ENCODE assay signal across 9 cellular contexts in genomic region chr12:10395390-10395998, GRCh38. TPM values are rescaled to one million over a fixed set of nuclear protein-coding genes. Genes with fewer than 3 reads are reported as not detected.
A peak's percentile ranks its signal among the peaks of the same experiment; 100 is the strongest.
DNase-seq lines count a peak whose midpoint lies in the region; ATAC-seq and TF ChIP-seq lines count a peak whose summit lies in the region.
"Had no signal": no experiment of that assay in that cellular context is flagged by ENCODE, and none has a peak within 500 bp of the region (broad histone marks: within the 10 kb centered on the region; RNA-seq: fewer than 3 reads in every experiment).

No MANE protein-coding gene starts in this region.

- POLR2A ChIA-PET in BJ (lab: Charles Lee) = no interaction called here
- POLR2A ChIA-PET in SK-N-SH (lab: Yijun Ruan, JAX) = no interaction called here

- H3K27ac ChIP-seq in SK-N-SH (ENCODE audit: low read depth in 2 of 2, low read length in 1 of 2) = no peak overlapping the region

- intact Hi-C loops in sciatic nerve (cut with DNase I) = no loop called here

- 2% methylated on average over 6 of the region's 6 CpGs for WGBS in SK-N-SH (ENCODE audit: low lambda C conversion rate)

- CTCF ChIA-PET in BJ (lab: Yijun Ruan, JAX) = no interaction called here
- CTCF ChIA-PET in SK-N-SH (lab: Yijun Ruan, JAX) = interaction anchor here (0.6 kb wide), 1 partner anchor 9 kb away, joined by 3 read pairs; no protein-coding TSS in a partner anchor

- H3K36me3 ChIP-seq in BJ (ENCODE audit: control insufficient read depth, insufficient read depth, low read length) = no peaks in the 10 kb centered on the region
- H3K36me3 ChIP-seq in SK-N-SH (replicated peaks in 1 of 2; ENCODE audit: control insufficient read depth in 1 of 2, insufficient read depth in 2 of 2, low read length in 1 of 2) = no peaks in the 10 kb centered on the region

- no peak for TF ChIP-seq RAD21 in SK-N-SH (IDR thresholded peaks at IDR 0.05; ENCODE audit: low read length)

- H3K4me3 ChIP-seq in BJ (ENCODE audit: low read depth, low read length) (no peak overlapping the region), fibroblast of the aortic adventitia (ENCODE audit: low read depth, low read length) (no peak overlapping the region), SK-N-SH (ENCODE audit: low read depth in 2 of 2, low read length in 1 of 2) (no peak overlapping the region)

- no peak for TF ChIP-seq EP300 in SK-N-SH (IDR thresholded peaks at IDR 0.05; ENCODE audit: borderline replicate concordance in 1 of 2, low read depth in 1 of 2, low read length in 1 of 2)

- no peaks in the 10 kb centered on the region for H3K79me2 ChIP-seq in SK-N-SH (ENCODE audit: insufficient read depth)

- H3K4me1 ChIP-seq in SK-N-SH (ENCODE audit: control insufficient read depth in 1 of 2, insufficient read depth in 2 of 2, low read depth in 1 of 2, low read length in 1 of 2) = no peaks in the 10 kb centered on the region

- no peak for TF ChIP-seq CTCF in BJ (IDR thresholded peaks at IDR 0.05; ENCODE audit: insufficient read depth, low read depth, low read length)
- no peak for TF ChIP-seq CTCF in fibroblast of the aortic adventitia (IDR thresholded peaks at IDR 0.05; ENCODE audit: insufficient read depth, low read length)
- TF ChIP-seq CTCF in SK-N-SH (IDR thresholded peaks at IDR 0.05) = no peak

- H3K4me2 ChIP-seq in SK-N-SH = no peak overlapping the region

- H3K9me2 ChIP-seq in SK-N-SH = no peaks in the 10 kb centered on the region

- DNase-seq in BJ (ENCODE audit: low read depth) (peak; percentile 77), RPMI7951 (ENCODE audit: low read depth) (peak; percentile 97), fibroblast of the aortic adventitia (ENCODE audit: low read depth) (peak; percentile 72), sciatic nerve (ENCODE audit: low spot score) (no peak), SK-N-SH (no peak)
- DNase-seq in activated CD4-positive, alpha-beta T cell treated with anti-CD3 and anti-CD28 coated beads for 1 hour = no peak

- no peak overlapping the region for H3K9ac ChIP-seq in SK-N-SH

- no peak overlapping the region for H2AFZ ChIP-seq in SK-N-SH (ENCODE audit: low read depth)

- no peaks in the 10 kb centered on the region for H4K20me1 ChIP-seq in SK-N-SH (ENCODE audit: insufficient read depth)

- peak; percentile 64 for ATAC-seq in GM19372 (IDR thresholded peaks at IDR 0.05; ENCODE audit: low read depth, unreplicated experiment)
- peak; percentile 85 for ATAC-seq in HG03378 (IDR thresholded peaks at IDR 0.05; ENCODE audit: unreplicated experiment)
- peak; percentile 90 for ATAC-seq in sciatic nerve

- no peaks in the 10 kb centered on the region for H3K9me3 ChIP-seq in SK-N-SH

- H3K27me3 ChIP-seq in BJ (ENCODE audit: control insufficient read depth, insufficient read depth, low read length) (no peaks in the 10 kb centered on the region), SK-N-SH (ENCODE audit: insufficient read depth) (peaks cover 4% of the 10 kb centered on the region; the same call in 1 of the 2 replicates)

- H3F3A ChIP-seq in SK-N-SH (replicated peaks; ENCODE audit: insufficient read depth) = no peaks in the 10 kb centered on the region

TF ChIP-seq in SK-N-SH, 30 proteins besides CTCF, POLR2A, EP300 and RAD21:
- no peak for TF ChIP-seq REST (IDR thresholded peaks at IDR 0.05; ENCODE audit: low read depth, low read length)
- no peak for TF ChIP-seq CHD2 (IDR thresholded peaks at IDR 0.05; ENCODE audit: low read length, partially characterized antibody)
- no peak for TF ChIP-seq FOSL2 (IDR thresholded peaks at IDR 0.05; ENCODE audit: borderline replicate concordance, low read depth)
- no peak for TF ChIP-seq RFX5 (IDR thresholded peaks at IDR 0.05; ENCODE audit: low read length)
- TF ChIP-seq USF1 (IDR thresholded peaks at IDR 0.05; ENCODE audit: borderline replicate concordance, low read depth) = no peak
- TF ChIP-seq MEF2A (IDR thresholded peaks at IDR 0.05; ENCODE audit: borderline replicate concordance, low read depth) = no peak
TF ChIP-seq in SK-N-SH: peak in this region for 0.

RNA-seq across cellular contexts. Expression of gene KLRK1, which starts 5.7 kb away (rescaled TPM):
- not detected in 2 replicates for polyA plus RNA-seq in BJ (2011; rRNA removed)
- polyA minus RNA-seq in BJ (2011; rRNA and poly(A)+ RNA removed) = not detected in 2 replicates
- total RNA-seq in RPMI7951 (2014; rRNA removed; shearing (Covaris generic)) = not detected in 2 replicates
- not detected in 2 replicates for total RNA-seq in fibroblast of the aortic adventitia (ENCODE audit: low replicate concordance)
- total RNA-seq in sciatic nerve = 3.1 TPM
- not detected in 2 replicates for polyA plus RNA-seq in SK-N-SH (2012; rRNA removed)
- not detected in 2 replicates for polyA plus RNA-seq in SK-N-SH (2012; cell fraction: cytosol; rRNA removed)
- polyA plus RNA-seq in SK-N-SH (2012; cell fraction: nucleus; rRNA removed) = not detected in 2 replicates

RNA-seq across cellular contexts. Expression of gene KLRC4, which starts 14.1 kb away (rescaled TPM):
- polyA plus RNA-seq in BJ (2011; rRNA removed) (not detected in 2 replicates), SK-N-SH (2012; rRNA removed) (not detected in 2 replicates)
- polyA minus RNA-seq in BJ (2011; rRNA and poly(A)+ RNA removed) = not detected in 2 replicates
- total RNA-seq in RPMI7951 (2014; rRNA removed; shearing (Covaris generic)) = 0.78 TPM in 1 of 2 replicates, not detected in the other
- total RNA-seq in fibroblast of the aortic adventitia (ENCODE audit: low replicate concordance) (not detected in 2 replicates), sciatic nerve (0.85 TPM)
- not detected in 2 replicates for polyA plus RNA-seq in SK-N-SH (2012; cell fraction: cytosol; rRNA removed)
- polyA plus RNA-seq in SK-N-SH (2012; cell fraction: nucleus; rRNA removed) = not detected in 2 replicates

RNA-seq across cellular contexts. Expression of gene KLRC3, which starts 24.9 kb away (rescaled TPM):
- polyA plus RNA-seq in BJ (2011; rRNA removed) = not detected in 2 replicates
- polyA minus RNA-seq in BJ (2011; rRNA and poly(A)+ RNA removed) = not detected in 2 replicates
- total RNA-seq in RPMI7951 (2014; rRNA removed; shearing (Covaris generic)) = 3.8 and 4.6 TPM in 2 replicates
- not detected in 2 replicates for total RNA-seq in fibroblast of the aortic adventitia (ENCODE audit: low replicate concordance)
- total RNA-seq in sciatic nerve = not detected
- polyA plus RNA-seq in SK-N-SH (2012; rRNA removed) = not detected in 2 replicates
- polyA plus RNA-seq in SK-N-SH (2012; cell fraction: cytosol; rRNA removed) = not detected in 2 replicates
- polyA plus RNA-seq in SK-N-SH (2012; cell fraction: nucleus; rRNA removed) = not detected in 2 replicates

RNA-seq across cellular contexts. Expression of gene KLRC2, which starts 40.3 kb away (rescaled TPM):
- not detected in 2 replicates for polyA plus RNA-seq in BJ (2011; rRNA removed)
- polyA minus RNA-seq in BJ (2011; rRNA and poly(A)+ RNA removed) = not detected in 2 replicates
- 10.5 and 17.4 TPM in 2 replicates for total RNA-seq in RPMI7951 (2014; rRNA removed; shearing (Covaris generic))
- total RNA-seq in fibroblast of the aortic adventitia (ENCODE audit: low replicate concordance) = not detected in 2 replicates
- 0.67 TPM for total RNA-seq in sciatic nerve
- polyA plus RNA-seq in SK-N-SH (2012; rRNA removed) = not detected in 2 replicates
- not detected in 2 replicates for polyA plus RNA-seq in SK-N-SH (2012; cell fraction: cytosol; rRNA removed)
- polyA plus RNA-seq in SK-N-SH (2012; cell fraction: nucleus; rRNA removed) = not detected in 2 replicates

RNA-seq across cellular contexts. Expression of gene KLRC1, which starts 57.7 kb away (rescaled TPM):
- polyA plus RNA-seq in BJ (2011; rRNA removed) = not detected in 2 replicates
- polyA minus RNA-seq in BJ (2011; rRNA and poly(A)+ RNA removed) = not detected in 2 replicates
- not detected in 2 replicates for total RNA-seq in RPMI7951 (2014; rRNA removed; shearing (Covaris generic))
- total RNA-seq in fibroblast of the aortic adventitia (ENCODE audit: low replicate concordance) = not detected in 2 replicates
- not detected for total RNA-seq in sciatic nerve
- not detected in 2 replicates for polyA plus RNA-seq in SK-N-SH (2012; rRNA removed)
- not detected in 2 replicates for polyA plus RNA-seq in SK-N-SH (2012; cell fraction: cytosol; rRNA removed)
- not detected in 2 replicates for polyA plus RNA-seq in SK-N-SH (2012; cell fraction: nucleus; rRNA removed)
- polyA plus RNA-seq: neural cell had no signal

Comparison
In these comparisons a context has a peak if more than half of its experiments do, and no peak if none do; other contexts are left out.
1. DNase-seq: peak in BJ (single experiment), RPMI7951 (single experiment) and fibroblast of the aortic adventitia (single experiment); none in sciatic nerve (single experiment), SK-N-SH (single experiment) and activated CD4-positive, alpha-beta T cell treated with anti-CD3 and anti-CD28 coated beads for 1 hour (single experiment).
2. Peak in every context shown above with its lines, with median percentiles within 50 percentile points of each other: ATAC-seq.